Comparison of ENCODE assay signal across 8 cellular contexts in genomic region chr19:4186087-4186993, GRCh38. TPM values are rescaled to one million over a fixed set of nuclear protein-coding genes. Genes with fewer than 3 reads are reported as not detected.
DNase-seq lines count a peak whose midpoint lies in the region; ATAC-seq and TF ChIP-seq lines count a peak whose summit lies in the region.

No MANE protein-coding gene starts in this region.

- ATAC-seq in upper lobe of right lung: peak; percentile 77
- ATAC-seq in HG02973 (IDR thresholded peaks at IDR 0.05; ENCODE audit: unreplicated experiment): no peak

- peak; percentile 84 for TF ChIP-seq CTCF in LNCAP (IDR thresholded peaks at IDR 0.05)
- TF ChIP-seq CTCF in upper lobe of right lung (IDR thresholded peaks at IDR 0.05): peak; percentile 69

- intact Hi-C loops in upper lobe of right lung (cut with DNase I): no loop called here

- H3K36me3 ChIP-seq in SJCRH30 (no peaks in the 10 kb centered on the region), upper lobe of right lung (no peaks in the 10 kb centered on the region)

- no peak overlapping the region for H3K27ac ChIP-seq in SJCRH30
- no peak overlapping the region for H3K27ac ChIP-seq in upper lobe of right lung

- H3K9me3 ChIP-seq in SJCRH30 (replicated peaks) (no peaks in the 10 kb centered on the region), upper lobe of right lung (no peaks in the 10 kb centered on the region)

- H3K4me3 ChIP-seq in SJCRH30: no peak overlapping the region
- no peak overlapping the region for H3K4me3 ChIP-seq in upper lobe of right lung

- H3K27me3 ChIP-seq in SJCRH30 (no peaks in the 10 kb centered on the region), upper lobe of right lung (peaks cover 4% of the 10 kb centered on the region)

- H3K4me1 ChIP-seq in SJCRH30 (no peaks in the 10 kb centered on the region), upper lobe of right lung (peaks cover 13% of the 10 kb centered on the region)

- DNase-seq in DMS153 (lab: John Stamatoyannopoulos, UW) (peak; percentile 27), SJCRH30 (peak; percentile 84 to 91), globus pallidus (ENCODE audit: low spot score) (peak; percentile 38), pons (ENCODE audit: low spot score) (peak; percentile 37), upper lobe of right lung (peak; percentile 80)
- DNase-seq in activated effector memory CD4-positive, alpha-beta T cell treated with Interleukin-2 at 50 U/mL for 16 hours: peak; percentile 53

RNA-seq across cellular contexts. Expression of gene ANKRD24, which starts 3.9 kb away (rescaled TPM):
- total RNA-seq in SJCRH30 (2014; rRNA removed; shearing (Covaris generic)): 0.05 and 0.45 TPM in 2 replicates
- total RNA-seq in upper lobe of right lung: 2.3 TPM

RNA-seq across cellular contexts. Expression of gene SIRT6, which starts 4.0 kb away (rescaled TPM):
- total RNA-seq in SJCRH30 (2014; rRNA removed; shearing (Covaris generic)): 11.3 and 14.0 TPM in 2 replicates
- total RNA-seq in upper lobe of right lung: 20.3 TPM

RNA-seq across cellular contexts. Expression of gene CREB3L3, which starts 32.9 kb away (rescaled TPM):
- total RNA-seq in SJCRH30 (2014; rRNA removed; shearing (Covaris generic)): not detected in 2 replicates
- not detected for total RNA-seq in upper lobe of right lung

RNA-seq across cellular contexts. Expression of gene EBI3, which starts 43.0 kb away (rescaled TPM):
- not detected in 2 replicates for total RNA-seq in SJCRH30 (2014; rRNA removed; shearing (Covaris generic))
- 2.0 TPM for total RNA-seq in upper lobe of right lung

Comparison
In these comparisons a context has a peak if more than half of its experiments do, and no peak if none do; other contexts are left out.
1. DNase-seq: peak in every context shown above with its lines; median percentile 88 in SJCRH30; 80 in upper lobe of right lung; 53 in activated effector memory CD4-positive, alpha-beta T cell treated with Interleukin-2 at 50 U/mL for 16 hours; 38 in globus pallidus; 37 in pons; 27 in DMS153.